In genomic region chr17:10117581-10118001, GRCh38 we compare ENCODE assay signal across 10 cellular contexts.
A peak's percentile ranks its signal among the peaks of the same experiment; 100 is the strongest.
DNase-seq lines count a peak whose midpoint lies in the region; ATAC-seq, FAIRE-seq and TF ChIP-seq lines count a peak whose summit lies in the region.
"Had no signal": no experiment of that assay in that cellular context is flagged by ENCODE, and none has a peak within 500 bp of the region (broad histone marks: within the 10 kb centered on the region; RNA-seq: fewer than 3 reads in every experiment).

No MANE protein-coding gene starts in this region.

- H3K4me1 Mint-ChIP-seq in CD8-positive, alpha-beta T cell (ENCODE audit: low read depth) = peaks cover 93% of the 10 kb centered on the region
- peaks cover 96% of the 10 kb centered on the region for H3K4me1 Mint-ChIP-seq in central memory CD8-positive, alpha-beta T cell
- peaks cover 70% of the 10 kb centered on the region for H3K4me1 Mint-ChIP-seq in nephron progenitor cell

- no peak overlapping the region for H3K27ac ChIP-seq in CD8-positive, alpha-beta T cell (ENCODE audit: low read depth, low read length)
- peak overlapping the region; percentile 56 for H3K27ac ChIP-seq in HUES48 (ENCODE audit: low read depth, low read length)

- POLR2A ChIA-PET in CD8-positive, alpha-beta T cell (lab: Charles Lee) = no interaction called here

- no peak overlapping the region for H3K4me3 ChIP-seq in CD8-positive, alpha-beta T cell (ENCODE audit: low read depth, low read length)
- H3K4me3 ChIP-seq in HUES48 (ENCODE audit: low read depth, low read length) = no peak overlapping the region

- H3K9me3 ChIP-seq in CD8-positive, alpha-beta T cell (ENCODE audit: low read length) = no peaks in the 10 kb centered on the region
- H3K9me3 ChIP-seq in HUES48 (ENCODE audit: control insufficient read depth, insufficient read depth, low read length) = no peaks in the 10 kb centered on the region

- H3K9me3 Mint-ChIP-seq in CD8-positive, alpha-beta T cell = no peaks in the 10 kb centered on the region
- H3K9me3 Mint-ChIP-seq in central memory CD8-positive, alpha-beta T cell = no peaks in the 10 kb centered on the region
- H3K9me3 Mint-ChIP-seq in nephron progenitor cell = peaks cover 18% of the 10 kb centered on the region

- no peaks in the 10 kb centered on the region for H3K36me3 Mint-ChIP-seq in CD8-positive, alpha-beta T cell
- H3K36me3 Mint-ChIP-seq in central memory CD8-positive, alpha-beta T cell (ENCODE audit: insufficient read depth) = peaks cover 16% of the 10 kb centered on the region
- no peaks in the 10 kb centered on the region for H3K36me3 Mint-ChIP-seq in nephron progenitor cell (ENCODE audit: low read depth)

- no peaks in the 10 kb centered on the region for H3K27me3 ChIP-seq in CD8-positive, alpha-beta T cell (ENCODE audit: insufficient read depth, low read length)
- H3K27me3 ChIP-seq in HUES48 (ENCODE audit: control insufficient read depth, insufficient read depth, low read length) = no peaks in the 10 kb centered on the region

- ATAC-seq in CD8-positive, alpha-beta T cell = no peak
- no peak for ATAC-seq in central memory CD8-positive, alpha-beta T cell (replicated peaks; ENCODE audit: extremely low read depth, poor library complexity, severe bottlenecking)
- ATAC-seq in SK-N-SH treated with all-trans-retinoic acid at 6 μM for 48 hours = no peak

- TF ChIP-seq CTCF in CD8-positive, alpha-beta T cell (IDR thresholded peaks at IDR 0.05) = no peak
- no peak for TF ChIP-seq CTCF in nephron progenitor cell (IDR thresholded peaks at IDR 0.05)

- H3K27ac Mint-ChIP-seq in CD8-positive, alpha-beta T cell = peak overlapping the region; percentile 77
- H3K27ac Mint-ChIP-seq in central memory CD8-positive, alpha-beta T cell (ENCODE audit: low read depth) = peak overlapping the region; percentile 99
- peak overlapping the region; percentile 41 for H3K27ac Mint-ChIP-seq in nephron progenitor cell

- H3K36me3 ChIP-seq in CD8-positive, alpha-beta T cell (ENCODE audit: insufficient read depth, low read length) = no peaks in the 10 kb centered on the region
- H3K36me3 ChIP-seq in HUES48 (ENCODE audit: control insufficient read depth, insufficient read depth, low read length) = no peaks in the 10 kb centered on the region

- H3K27me3 Mint-ChIP-seq in CD8-positive, alpha-beta T cell (ENCODE audit: low read depth) = no peaks in the 10 kb centered on the region
- H3K27me3 Mint-ChIP-seq in central memory CD8-positive, alpha-beta T cell = no peaks in the 10 kb centered on the region
- peaks cover 46% of the 10 kb centered on the region for H3K27me3 Mint-ChIP-seq in nephron progenitor cell (ENCODE audit: low read depth, poor library complexity)

- CTCF ChIA-PET in CD8-positive, alpha-beta T cell (lab: Charles Lee) = interaction anchor here (1.3 kb wide), 1 partner anchor 10 kb away, joined by 4 read pairs; no protein-coding TSS in a partner anchor

- DNase-seq in CD8-positive, alpha-beta T cell = peak in 3 of 7 experiments; percentile 24 to 38 (median 28)
- DNase-seq in central memory CD8-positive, alpha-beta T cell (ENCODE audit: low spot score in 2 of 2) = peak in 1 of 2 donors; percentile 27
- DNase-seq in nephron progenitor cell (no peak), H54 (ENCODE audit: insufficient read length, low spot score) (no peak), HT-29 (ENCODE audit: low spot score) (no peak)
- DNase-seq in stimulated activated CD4-positive, alpha-beta T cell treated with anti-CD3 and anti-CD28 coated beads, Interleukin-2, amount 100 ng/mL, for 24 hours = no peak
- DNase-seq: cortex of kidney had no signal

- H3K4me1 ChIP-seq in CD8-positive, alpha-beta T cell (ENCODE audit: insufficient read depth, low read length) = peaks cover 76% of the 10 kb centered on the region
- peaks cover 14% of the 10 kb centered on the region for H3K4me1 ChIP-seq in HUES48 (ENCODE audit: control insufficient read depth, insufficient read depth, low read length)

- no peak for FAIRE-seq in H54 (lab: Jason Lieb, UNC)
- FAIRE-seq: keratinocyte had no signal

- no peak overlapping the region for H3K4me3 Mint-ChIP-seq in CD8-positive, alpha-beta T cell
- peak overlapping the region; percentile 75 for H3K4me3 Mint-ChIP-seq in central memory CD8-positive, alpha-beta T cell
- no peak overlapping the region for H3K4me3 Mint-ChIP-seq in nephron progenitor cell

- H3K9ac ChIP-seq in HUES48 (ENCODE audit: low read depth, low read length) = no peak overlapping the region

- intact Hi-C loops in CD8-positive, alpha-beta T cell (cut with DNase I, micrococcal nuclease) = loop anchor here (5.0 kb wide), 3 partner anchors 35 to 50 kb away; no protein-coding TSS in a partner anchor

- no peak for TF ChIP-seq POLR2A in H54 (IDR thresholded peaks at IDR 0.05; ENCODE audit: low read depth, low read length)

TF ChIP-seq in SK-N-SH treated with all-trans-retinoic acid at 6 μM for 48 hours, 23 proteins besides CTCF, POLR2A, EP300 and RAD21 (continues in another document):
- TF ChIP-seq TOX (CRISPR knock-in tag; IDR thresholded peaks at IDR 0.05; ENCODE audit: borderline replicate concordance) = no peak
- no peak for TF ChIP-seq PATZ1 (CRISPR knock-in tag; IDR thresholded peaks at IDR 0.05; ENCODE audit: borderline replicate concordance)
- TF ChIP-seq, protein P1, sequence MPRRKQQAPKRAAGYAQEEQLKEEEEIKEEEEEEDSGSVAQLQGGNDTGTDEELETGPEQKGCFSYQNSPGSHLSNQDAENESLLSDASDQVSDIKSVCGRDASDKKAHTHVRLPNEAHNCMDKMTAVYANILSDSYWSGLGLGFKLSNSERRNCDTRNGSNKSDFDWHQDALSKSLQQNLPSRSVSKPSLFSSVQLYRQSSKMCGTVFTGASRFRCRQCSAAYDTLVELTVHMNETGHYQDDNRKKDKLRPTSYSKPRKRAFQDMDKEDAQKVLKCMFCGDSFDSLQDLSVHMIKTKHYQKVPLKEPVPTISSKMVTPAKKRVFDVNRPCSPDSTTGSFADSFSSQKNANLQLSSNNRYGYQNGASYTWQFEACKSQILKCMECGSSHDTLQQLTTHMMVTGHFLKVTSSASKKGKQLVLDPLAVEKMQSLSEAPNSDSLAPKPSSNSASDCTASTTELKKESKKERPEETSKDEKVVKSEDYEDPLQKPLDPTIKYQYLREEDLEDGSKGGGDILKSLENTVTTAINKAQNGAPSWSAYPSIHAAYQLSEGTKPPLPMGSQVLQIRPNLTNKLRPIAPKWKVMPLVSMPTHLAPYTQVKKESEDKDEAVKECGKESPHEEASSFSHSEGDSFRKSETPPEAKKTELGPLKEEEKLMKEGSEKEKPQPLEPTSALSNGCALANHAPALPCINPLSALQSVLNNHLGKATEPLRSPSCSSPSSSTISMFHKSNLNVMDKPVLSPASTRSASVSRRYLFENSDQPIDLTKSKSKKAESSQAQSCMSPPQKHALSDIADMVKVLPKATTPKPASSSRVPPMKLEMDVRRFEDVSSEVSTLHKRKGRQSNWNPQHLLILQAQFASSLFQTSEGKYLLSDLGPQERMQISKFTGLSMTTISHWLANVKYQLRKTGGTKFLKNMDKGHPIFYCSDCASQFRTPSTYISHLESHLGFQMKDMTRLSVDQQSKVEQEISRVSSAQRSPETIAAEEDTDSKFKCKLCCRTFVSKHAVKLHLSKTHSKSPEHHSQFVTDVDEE (CRISPR knock-in tag; IDR thresholded peaks at IDR 0.05) = no peak
- TF ChIP-seq ZNF70 (CRISPR knock-in tag; IDR thresholded peaks at IDR 0.05) = no peak
- TF ChIP-seq GLIS3 (CRISPR knock-in tag; IDR thresholded peaks at IDR 0.05) = no peak
- TF ChIP-seq, protein P2, sequence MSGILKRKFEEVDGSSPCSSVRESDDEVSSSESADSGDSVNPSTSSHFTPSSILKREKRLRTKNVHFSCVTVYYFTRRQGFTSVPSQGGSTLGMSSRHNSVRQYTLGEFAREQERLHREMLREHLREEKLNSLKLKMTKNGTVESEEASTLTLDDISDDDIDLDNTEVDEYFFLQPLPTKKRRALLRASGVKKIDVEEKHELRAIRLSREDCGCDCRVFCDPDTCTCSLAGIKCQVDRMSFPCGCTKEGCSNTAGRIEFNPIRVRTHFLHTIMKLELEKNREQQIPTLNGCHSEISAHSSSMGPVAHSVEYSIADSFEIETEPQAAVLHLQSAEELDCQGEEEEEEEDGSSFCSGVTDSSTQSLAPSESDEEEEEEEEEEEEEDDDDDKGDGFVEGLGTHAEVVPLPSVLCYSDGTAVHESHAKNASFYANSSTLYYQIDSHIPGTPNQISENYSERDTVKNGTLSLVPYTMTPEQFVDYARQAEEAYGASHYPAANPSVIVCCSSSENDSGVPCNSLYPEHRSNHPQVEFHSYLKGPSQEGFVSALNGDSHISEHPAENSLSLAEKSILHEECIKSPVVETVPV (CRISPR knock-in tag; IDR thresholded peaks at IDR 0.05) = no peak
- TF ChIP-seq ZNF8 (CRISPR knock-in tag; IDR thresholded peaks at IDR 0.05) = no peak
- no peak for TF ChIP-seq ARNTL (CRISPR knock-in tag; IDR thresholded peaks at IDR 0.05; ENCODE audit: borderline replicate concordance, low read depth)
- TF ChIP-seq ZC3H10 (CRISPR knock-in tag; IDR thresholded peaks at IDR 0.05) = no peak
- no peak for TF ChIP-seq ZNF565 (CRISPR knock-in tag; conservative IDR thresholded peaks at IDR 0.05; ENCODE audit: low read depth)

Comparison
In these comparisons a context has a peak if more than half of its experiments do, and no peak if none do; other contexts are left out.
1. H3K27ac Mint-ChIP-seq: peak in every context shown above with its lines; median percentile 99 in central memory CD8-positive, alpha-beta T cell; 77 in CD8-positive, alpha-beta T cell; 41 in nephron progenitor cell.